10 cellular contexts compared by ENCODE assay signal in genomic region chr14:24139272-24139934, GRCh38. TPM values are rescaled to one million over a fixed set of nuclear protein-coding genes. Genes with fewer than 3 reads are reported as not detected.
DNase-seq lines count a peak whose midpoint lies in the region; ATAC-seq and TF ChIP-seq lines count a peak whose summit lies in the region.
"Had no signal": no experiment of that assay in that cellular context is flagged by ENCODE, and none has a peak within 500 bp of the region (broad histone marks: within the 10 kb centered on the region; RNA-seq: fewer than 3 reads in every experiment).

No MANE protein-coding gene starts in this region.

- H3K9me3 Mint-ChIP-seq in activated naive CD4-positive, alpha-beta T cell treated with anti-CD3 and anti-CD28 coated beads for 36 hours, result no peaks in the 10 kb centered on the region
- H3K9me3 Mint-ChIP-seq in T-helper 1 cell treated with Interleukin-12 subunit alpha and Interleukin-12 subunit beta and Interleukin-4 antibody, amounts not matched to agents 30 μg/mL and 1 μg/mL, for 36 hours, result no peaks in the 10 kb centered on the region

- TF ChIP-seq EP300 in suprapubic skin (IDR thresholded peaks at IDR 0.05), result no peak

- peaks cover 51% of the 10 kb centered on the region for H3K36me3 Mint-ChIP-seq in activated naive CD4-positive, alpha-beta T cell treated with anti-CD3 and anti-CD28 coated beads for 36 hours (ENCODE audit: low read depth)
- peaks cover 50% of the 10 kb centered on the region for H3K36me3 Mint-ChIP-seq in T-helper 1 cell treated with Interleukin-12 subunit alpha and Interleukin-12 subunit beta and Interleukin-4 antibody, amounts not matched to agents 30 μg/mL and 1 μg/mL, for 36 hours (ENCODE audit: low read depth)

- peak; percentile 38 for DNase-seq in activated naive CD4-positive, alpha-beta T cell treated with anti-CD3 and anti-CD28 coated beads for 36 hours
- DNase-seq in activated naive CD4-positive, alpha-beta T cell (lab: John Stamatoyannopoulos, UW), result no peak
- DNase-seq in foreskin keratinocyte, result no peak
- no peak for DNase-seq in suprapubic skin (ENCODE audit: low spot score in 2 of 2)
- no peak for DNase-seq in iPS-NIHi11 (ENCODE audit: low spot score)
- DNase-seq: midbrain had no signal

- no peak for ATAC-seq in foreskin keratinocyte
- ATAC-seq in HG03442 (IDR thresholded peaks at IDR 0.05; ENCODE audit: unreplicated experiment), result no peak
- no peak for ATAC-seq in GM21576 (IDR thresholded peaks at IDR 0.05; ENCODE audit: unreplicated experiment)

- peaks cover 61% of the 10 kb centered on the region for H3K4me1 Mint-ChIP-seq in activated naive CD4-positive, alpha-beta T cell treated with anti-CD3 and anti-CD28 coated beads for 36 hours (ENCODE audit: low read depth)
- H3K4me1 Mint-ChIP-seq in T-helper 1 cell treated with Interleukin-12 subunit alpha and Interleukin-12 subunit beta and Interleukin-4 antibody, amounts not matched to agents 30 μg/mL and 1 μg/mL, for 36 hours (ENCODE audit: low read depth), result peaks cover 55% of the 10 kb centered on the region

- intact Hi-C loops in activated naive CD4-positive, alpha-beta T cell treated with anti-CD3 and anti-CD28 coated beads for 36 hours (cut with micrococcal nuclease), result no loop called here

- H3K27me3 ChIP-seq in foreskin keratinocyte (no peaks in the 10 kb centered on the region), suprapubic skin (no peaks in the 10 kb centered on the region)

- H3K4me3 ChIP-seq in suprapubic skin, result peak overlapping the region; percentile 76

- no peaks in the 10 kb centered on the region for H3K9me3 ChIP-seq in suprapubic skin

- TF ChIP-seq CTCF in foreskin keratinocyte (conservative IDR thresholded peaks at IDR 0.05) (peak; percentile 7), suprapubic skin (IDR thresholded peaks at IDR 0.05) (no peak)

- H3K27ac Mint-ChIP-seq in activated naive CD4-positive, alpha-beta T cell treated with anti-CD3 and anti-CD28 coated beads for 36 hours, result peak overlapping the region; percentile 46
- peak overlapping the region; percentile 47 for H3K27ac Mint-ChIP-seq in T-helper 1 cell treated with Interleukin-12 subunit alpha and Interleukin-12 subunit beta and Interleukin-4 antibody, amounts not matched to agents 30 μg/mL and 1 μg/mL, for 36 hours

- H3K27ac ChIP-seq in foreskin keratinocyte (no peak overlapping the region), suprapubic skin (no peak overlapping the region)

- peaks cover 32% of the 10 kb centered on the region for H3K36me3 ChIP-seq in suprapubic skin

- H3K4me3 Mint-ChIP-seq in activated naive CD4-positive, alpha-beta T cell treated with anti-CD3 and anti-CD28 coated beads for 36 hours, result peak overlapping the region; percentile 99
- H3K4me3 Mint-ChIP-seq in T-helper 1 cell treated with Interleukin-12 subunit alpha and Interleukin-12 subunit beta and Interleukin-4 antibody, amounts not matched to agents 30 μg/mL and 1 μg/mL, for 36 hours, result peak overlapping the region; percentile 69

- no peaks in the 10 kb centered on the region for H3K27me3 Mint-ChIP-seq in activated naive CD4-positive, alpha-beta T cell treated with anti-CD3 and anti-CD28 coated beads for 36 hours (ENCODE audit: low read depth)
- no peaks in the 10 kb centered on the region for H3K27me3 Mint-ChIP-seq in T-helper 1 cell treated with Interleukin-12 subunit alpha and Interleukin-12 subunit beta and Interleukin-4 antibody, amounts not matched to agents 30 μg/mL and 1 μg/mL, for 36 hours (ENCODE audit: low read depth)

- no peak for TF ChIP-seq POLR2A in suprapubic skin (IDR thresholded peaks at IDR 0.05)

- CTCF ChIA-PET in activated naive CD4-positive, alpha-beta T cell treated with anti-CD3 and anti-CD28 coated beads for 36 hours (lab: Charles Lee), result interaction anchor here (0.6 to 4.7 kb wide), 5 partner anchors 21 to 81 kb away, joined by 3 to 22 read pairs (median 3); partner anchors contain the start of genes DCAF11, IRF9 and NRL

- WGBS in suprapubic skin, result 86% methylated on average over 9 of the region's 9 CpGs

- H3K4me1 ChIP-seq in foreskin keratinocyte (peaks cover 9% of the 10 kb centered on the region), suprapubic skin (peaks cover 54% of the 10 kb centered on the region)

RNA-seq across cellular contexts. Expression of gene EMC9, which starts 2.0 kb away (rescaled TPM):
- total RNA-seq in activated naive CD4-positive, alpha-beta T cell treated with anti-CD3 and anti-CD28 coated beads for 36 hours, result 10 to 100 TPM; 38.4 to 38.9 TPM
- total RNA-seq in foreskin keratinocyte, result 22.2 and 23.2 TPM in 2 replicates
- 39.5 and 43.5 TPM in 2 replicates for polyA plus RNA-seq in foreskin keratinocyte
- 10 to 100 TPM; 10.9 to 22.0 (median 14.1) TPM for total RNA-seq in suprapubic skin

RNA-seq across cellular contexts. Expression of gene PSME1, which starts 3.4 kb away (rescaled TPM):
- 100 to 1,000 TPM; 406 to 416 TPM for total RNA-seq in activated naive CD4-positive, alpha-beta T cell treated with anti-CD3 and anti-CD28 coated beads for 36 hours
- total RNA-seq in foreskin keratinocyte, result 199 and 201 TPM in 2 replicates
- 261 and 270 TPM in 2 replicates for polyA plus RNA-seq in foreskin keratinocyte
- 100 to 1,000 TPM in 2 of 4 donors, 10 to 100 TPM in 2; 72.3 to 113 (median 91.1) TPM for total RNA-seq in suprapubic skin

RNA-seq across cellular contexts. Expression of gene PSME2, which starts 7.0 kb away (rescaled TPM):
- total RNA-seq in activated naive CD4-positive, alpha-beta T cell treated with anti-CD3 and anti-CD28 coated beads for 36 hours, result 100 to 1,000 TPM; 392 to 404 TPM
- total RNA-seq in foreskin keratinocyte (219 and 237 TPM in 2 replicates), suprapubic skin (10 to 100 TPM; 39.3 to 75.2 (median 47.0) TPM)
- polyA plus RNA-seq in foreskin keratinocyte, result 309 and 342 TPM in 2 replicates

RNA-seq across cellular contexts. Expression of gene RNF31, which starts 7.9 kb away (rescaled TPM):
- total RNA-seq in activated naive CD4-positive, alpha-beta T cell treated with anti-CD3 and anti-CD28 coated beads for 36 hours, result 10 to 100 TPM; 51.1 to 53.8 TPM
- total RNA-seq in foreskin keratinocyte, result 49.2 and 54.1 TPM in 2 replicates
- 42.3 and 43.7 TPM in 2 replicates for polyA plus RNA-seq in foreskin keratinocyte
- total RNA-seq in suprapubic skin, result 10 to 100 TPM; 62.3 to 97.2 (median 70.6) TPM

RNA-seq across cellular contexts. Expression of gene FITM1, which starts 8.9 kb away (rescaled TPM):
- total RNA-seq in activated naive CD4-positive, alpha-beta T cell treated with anti-CD3 and anti-CD28 coated beads for 36 hours, result under 1 TPM; 0.19 to 0.30 TPM
- total RNA-seq in foreskin keratinocyte (0.32 and 0.37 TPM in 2 replicates), suprapubic skin (1 to 10 TPM in 3 of 4 donors, not detected in 1; 1.7 to 3.4 (median 2.3) TPM)
- polyA plus RNA-seq in foreskin keratinocyte, result 0.17 and 0.21 TPM in 2 replicates
- total RNA-seq: RPMI7951 had no signal
